ENCODE assay signal across 8 cellular contexts in genomic region chr9:80518441-80518840, GRCh38.
"Had no signal": no experiment of that assay in that cellular context is flagged by ENCODE, and none has a peak within 500 bp of the region (broad histone marks: within the 10 kb centered on the region; RNA-seq: fewer than 3 reads in every experiment).

No MANE protein-coding gene starts in this region.

- ATAC-seq: GM12878 had no signal

- DNase-seq: GDM1, GF-D8 had no signal

- FAIRE-seq: G401.6, GM12878, GM12891, GM12892, GM18507, GM19239 had no signal

- H3K4me3 ChIP-seq: GM12878 had no signal
